ENCODE assay signal across 8 cellular contexts in the genomic region with DNA sequence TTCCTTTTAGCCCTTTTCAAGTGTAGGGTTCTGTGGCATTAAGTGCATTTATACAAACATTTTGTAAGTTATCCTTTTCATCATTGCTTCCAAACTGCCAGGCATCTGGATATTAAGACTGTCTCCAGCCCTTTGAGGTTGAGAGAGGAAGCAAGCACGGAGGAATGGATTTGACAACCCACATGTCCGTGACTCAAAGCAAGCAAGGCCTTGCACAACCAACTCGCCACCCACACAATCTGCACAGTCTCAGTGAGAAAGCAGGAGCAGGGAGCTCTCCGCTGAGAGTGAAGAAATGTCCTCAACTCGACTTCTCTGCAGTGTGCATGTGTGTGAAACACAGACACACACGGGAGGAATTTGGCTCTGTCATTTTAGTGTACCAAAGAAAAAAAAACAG.
DNase-seq lines count a peak whose midpoint lies in the region; ATAC-seq and TF ChIP-seq lines count a peak whose summit lies in the region.

No MANE protein-coding gene starts in this region.

- POLR2A ChIA-PET in MCF 10A (lab: Yijun Ruan, JAX) = interaction anchor here (0.6 to 2.3 kb wide), 16 partner anchors 8 to 485 kb away, joined by 3 to 23 read pairs (median 4); no protein-coding TSS in a partner anchor

- ATAC-seq in left lung (peak; percentile 98), HG03108 (IDR thresholded peaks at IDR 0.05; ENCODE audit: unreplicated experiment) (no peak)

- TF ChIP-seq EP300 in tibial nerve (IDR thresholded peaks at IDR 0.05) = peak in 1 of 2 donors; percentile 25

- no TSS peak for BruUV-seq in MCF 10A (replicated peaks; lab: Mats Ljungman, UMichigan)

- peaks cover 17% of the 10 kb centered on the region for H3K4me1 Mint-ChIP-seq in MCF 10A (ENCODE audit: insufficient read depth, unreplicated experiment)

- H3K27ac ChIP-seq in left lung (peak overlapping the region; percentile 65 to 70), tibial nerve (peak overlapping the region in 1 of 4 donors; percentile 39)

- H3K9me3 ChIP-seq in left lung (peaks cover 0 to 8% of the 10 kb centered on the region in 2 donors), tibial nerve (peaks cover 0 to 15% (median 0%) of the 10 kb centered on the region in 4 donors)

- H3K4me3 Mint-ChIP-seq in MCF 10A (ENCODE audit: unreplicated experiment) = peak overlapping the region; percentile 54

- 22 to 29% methylated on average over 6 of the region's 6 CpGs for WGBS in tibial nerve, 2 donors

- TF ChIP-seq POLR2A in tibial nerve (IDR thresholded peaks at IDR 0.05) = no peak

- TF ChIP-seq CTCF in MCF 10A (IDR thresholded peaks at IDR 0.05; ENCODE audit: unreplicated experiment) (no peak), left lung (IDR thresholded peaks at IDR 0.05) (no peak), tibial nerve (IDR thresholded peaks at IDR 0.05) (no peak)

- H3K4me1 ChIP-seq in left lung (peaks cover 5 to 16% of the 10 kb centered on the region in 2 donors), tibial nerve (peaks cover 0 to 8% (median 0%) of the 10 kb centered on the region in 4 donors)

- peaks cover 6% of the 10 kb centered on the region for H3K36me3 Mint-ChIP-seq in MCF 10A (ENCODE audit: insufficient read depth, unreplicated experiment)

- H3K27ac Mint-ChIP-seq in MCF 10A (ENCODE audit: low read depth, unreplicated experiment) = peak overlapping the region; percentile 65

- no peaks in the 10 kb centered on the region for H3K27me3 Mint-ChIP-seq in MCF 10A (ENCODE audit: insufficient read depth, unreplicated experiment)

- H3K4me3 ChIP-seq in left lung (no peak overlapping the region), tibial nerve (no peak overlapping the region)

- H3K36me3 ChIP-seq in left lung (no peaks in the 10 kb centered on the region), tibial nerve (peaks cover 0 to 23% (median 0%) of the 10 kb centered on the region in 3 donors)

- DNase-seq in Kasumi-1 (lab: John Stamatoyannopoulos, UW) = peak; percentile 90 to 91
- DNase-seq in MCF 10A (ENCODE audit: unreplicated experiment) = peak; percentile 96
- peak; percentile 82 to 88 for DNase-seq in left lung
- peak; percentile 16 to 34 for DNase-seq in tibial nerve (ENCODE audit: low spot score in 2 of 2)
- no peak for DNase-seq in DMS114 treated with DMSO at 0.1 percent for 48 hours (lab: John Stamatoyannopoulos, UW; ENCODE audit: unreplicated experiment)
- no peak for DNase-seq in activated CD8-positive, alpha-beta memory T cell treated with anti-CD3 and anti-CD28 coated beads, Interleukin-2, amount 50 U/mL, for 4 hours
- no peak for DNase-seq in NCI-H82 (lab: John Stamatoyannopoulos, UW)

- H3K27me3 ChIP-seq in left lung (no peaks in the 10 kb centered on the region), tibial nerve (no peaks in the 10 kb centered on the region)

- intact Hi-C loops in MCF 10A (cut with micrococcal nuclease) (loop anchor here (5.0 kb wide), 1 partner anchor 45 kb away; no protein-coding TSS in a partner anchor), left lung (cut with DNase I) (no loop called here)

- CTCF ChIA-PET in MCF 10A (lab: Yijun Ruan, JAX) = interaction anchor here (0.6 to 1.0 kb wide), 4 partner anchors 8 to 446 kb away, joined by 3 read pairs; no protein-coding TSS in a partner anchor

- no peaks in the 10 kb centered on the region for H3K9me3 Mint-ChIP-seq in MCF 10A (ENCODE audit: unreplicated experiment)

Comparison
In these comparisons a context has a peak if more than half of its experiments do, and no peak if none do; other contexts are left out.
1. DNase-seq: peak in Kasumi-1 (2 of 2), MCF 10A (single experiment), left lung (2 of 2) and tibial nerve (2 of 2); none in DMS114 treated with DMSO at 0.1 percent for 48 hours (single experiment), activated CD8-positive, alpha-beta memory T cell treated with anti-CD3 and anti-CD28 coated beads, Interleukin-2, amount 50 U/mL, for 4 hours (single experiment) and NCI-H82 (single experiment).